9 cellular contexts compared by ENCODE assay signal in genomic region chr4:4866833-4867744, GRCh38. TPM values are rescaled to one million over a fixed set of nuclear protein-coding genes. Genes with fewer than 3 reads are reported as not detected.
DNase-seq lines count a peak whose midpoint lies in the region; ATAC-seq and TF ChIP-seq lines count a peak whose summit lies in the region.
"Had no signal": no experiment of that assay in that cellular context is flagged by ENCODE, and none has a peak within 500 bp of the region (broad histone marks: within the 10 kb centered on the region; RNA-seq: fewer than 3 reads in every experiment).

No MANE protein-coding gene starts in this region.

- peak overlapping the region; percentile 53 for H3K4me3 ChIP-seq in GM06990 (replicated peaks; ENCODE audit: low read depth, low read length)
- H3K4me3 ChIP-seq in MM.1S (ENCODE audit: low read length): no peak overlapping the region

- DNase-seq in GM06990 (ENCODE audit: extremely low read depth, insufficient read length) (no peak), NCI-H1930 (lab: John Stamatoyannopoulos, UW) (peak; percentile 28 to 48), fibroblast of peridontal ligament (ENCODE audit: extremely low read depth) (peak; percentile 96), progenitor cell of endocrine pancreas (ENCODE audit: low spot score, unreplicated experiment) (no peak), MM.1S (no peak), NCI-H1694 treated with DMSO at 0.1 percent for 48 hours (lab: John Stamatoyannopoulos, UW) (no peak), dedifferentiated amniotic fluid mesenchymal stem cell (ENCODE audit: extremely low spot score) (no peak)
- DNase-seq: stimulated activated CD4-positive, alpha-beta T cell treated with anti-CD3 and anti-CD28 coated beads, Interleukin-15, amount 100 ng/mL, for 24 hours had no signal

- TF ChIP-seq CTCF in GM06990 (IDR thresholded peaks at IDR 0.05; ENCODE audit: insufficient read depth, low read length, poor library complexity, severe bottlenecking) (peak; percentile 25), progenitor cell of endocrine pancreas (IDR thresholded peaks at IDR 0.05; ENCODE audit: unreplicated experiment) (peak; percentile 43), MM.1S (IDR thresholded peaks at IDR 0.05; ENCODE audit: low read length) (no peak)

- H3K36me3 Mint-ChIP-seq in progenitor cell of endocrine pancreas (ENCODE audit: insufficient read depth): no peaks in the 10 kb centered on the region

- no peaks in the 10 kb centered on the region for H3F3A ChIP-seq in MM.1S (ENCODE audit: insufficient read depth, low read length)

- ATAC-seq in GM18511 (IDR thresholded peaks at IDR 0.05; ENCODE audit: unreplicated experiment): no peak

- no peaks in the 10 kb centered on the region; the same call in 1 of the 2 replicates for H3K36me3 ChIP-seq in GM06990 (ENCODE audit: control insufficient read depth, insufficient read depth, low read length)
- H3K36me3 ChIP-seq in MM.1S (replicated peaks; ENCODE audit: insufficient read depth, low read length): no peaks in the 10 kb centered on the region

- H3K9me3 ChIP-seq in MM.1S (replicated peaks; ENCODE audit: insufficient read depth, low read length): no peaks in the 10 kb centered on the region

- peak overlapping the region; percentile 2 for H3K4me3 Mint-ChIP-seq in progenitor cell of endocrine pancreas (ENCODE audit: low read depth)

- H3K4me2 ChIP-seq in MM.1S (ENCODE audit: low read depth, low read length): no peak overlapping the region

- peaks cover 53% of the 10 kb centered on the region for H3K27me3 Mint-ChIP-seq in progenitor cell of endocrine pancreas

- no peaks in the 10 kb centered on the region for H4K20me1 ChIP-seq in MM.1S (ENCODE audit: insufficient read depth, low read length)

- H3K27ac ChIP-seq in MM.1S (ENCODE audit: low read length): no peak overlapping the region

- no peaks in the 10 kb centered on the region for H3K9me3 Mint-ChIP-seq in progenitor cell of endocrine pancreas (ENCODE audit: low read depth)

- H3K9me2 ChIP-seq in MM.1S (replicated peaks; ENCODE audit: insufficient read depth, low read length): no peaks in the 10 kb centered on the region

- H3K27ac Mint-ChIP-seq in progenitor cell of endocrine pancreas: no peak overlapping the region

- H3K27me3 ChIP-seq in GM06990 (replicated peaks; ENCODE audit: control insufficient read depth, insufficient read depth, low read length) (peaks cover 7% of the 10 kb centered on the region), MM.1S (replicated peaks; ENCODE audit: insufficient read depth, low read length) (peaks cover 68% of the 10 kb centered on the region)

- H3K9ac ChIP-seq in MM.1S (ENCODE audit: low read length): no peak overlapping the region

- H3K4me1 ChIP-seq in MM.1S (ENCODE audit: low read length): no peaks in the 10 kb centered on the region

- no peaks in the 10 kb centered on the region for H3K79me2 ChIP-seq in MM.1S (ENCODE audit: low read length)

- H2AFZ ChIP-seq in MM.1S (ENCODE audit: low read length): no peak overlapping the region

- peaks cover 6% of the 10 kb centered on the region for H3K4me1 Mint-ChIP-seq in progenitor cell of endocrine pancreas (ENCODE audit: low read depth)

RNA-seq across cellular contexts. Expression of gene MSX1, which starts 7.6 kb away (rescaled TPM):
- 2.9 and 5.0 TPM in 2 replicates for total RNA-seq in progenitor cell of endocrine pancreas

Comparison
In these comparisons a context has a peak if more than half of its experiments do, and no peak if none do; other contexts are left out.
1. DNase-seq: peak in NCI-H1930 (2 of 2) and fibroblast of peridontal ligament (single experiment); none in GM06990 (single experiment), progenitor cell of endocrine pancreas (single experiment), MM.1S (single experiment), NCI-H1694 treated with DMSO at 0.1 percent for 48 hours (single experiment) and dedifferentiated amniotic fluid mesenchymal stem cell (single experiment).